ENCODE assay signal across 18 cellular contexts in genomic region chr7:139526578-139527544, GRCh38. TPM values are rescaled to one million over a fixed set of nuclear protein-coding genes. Genes with fewer than 3 reads are reported as not detected.
DNase-seq lines count a peak whose midpoint lies in the region; ATAC-seq and TF ChIP-seq lines count a peak whose summit lies in the region.
"Had no signal": no experiment of that assay in that cellular context is flagged by ENCODE, and none has a peak within 500 bp of the region (broad histone marks: within the 10 kb centered on the region; RNA-seq: fewer than 3 reads in every experiment).

No MANE protein-coding gene starts in this region.

- H3K4me1 ChIP-seq in CD8-positive, alpha-beta memory T cell (ENCODE audit: insufficient read depth, low read length): no peaks in the 10 kb centered on the region

- peak overlapping the region; percentile 64 for H3K27ac Mint-ChIP-seq in activated T-helper 17 cell treated with anti-CD3 and anti-CD28 coated beads, Interleukin-2, amount 50 U/mL, for 72 hours
- H3K27ac Mint-ChIP-seq in CD8-positive, alpha-beta memory T cell: peak overlapping the region in 1 of 8 donors; percentile 62
- H3K27ac Mint-ChIP-seq in activated naive CD8-positive, alpha-beta T cell treated with anti-CD3 and anti-CD28 coated beads for 36 hours: no peak overlapping the region
- H3K27ac Mint-ChIP-seq: activated CD8-positive, alpha-beta memory T cell treated with anti-CD3 and anti-CD28 coated beads, Interleukin-2, amount 10 ng/mL, durations not matched to agents 7 days and 5 days; activated naive CD8-positive, alpha-beta T cell; CD4-positive, alpha-beta T cell had no signal

- no peaks in the 10 kb centered on the region for H3K9me3 ChIP-seq in AG04450 (ENCODE audit: control insufficient read depth, insufficient read depth, low read length)
- H3K9me3 ChIP-seq in CD8-positive, alpha-beta memory T cell (ENCODE audit: low read length): no peaks in the 10 kb centered on the region
- H3K9me3 ChIP-seq: gastroesophageal sphincter had no signal

- H3K36me3 ChIP-seq in CD8-positive, alpha-beta memory T cell (ENCODE audit: insufficient read depth, low read length): no peaks in the 10 kb centered on the region
- H3K36me3 ChIP-seq: gastroesophageal sphincter had no signal

- POLR2A ChIA-PET in AG04450 (lab: Yijun Ruan, JAX): no interaction called here
- POLR2A ChIA-PET in CD8-positive, alpha-beta memory T cell (lab: Charles Lee): no interaction called here

- H3K4me1 Mint-ChIP-seq in activated T-helper 17 cell treated with anti-CD3 and anti-CD28 coated beads, Interleukin-2, amount 50 U/mL, for 72 hours: no peaks in the 10 kb centered on the region
- peaks cover 2 to 7% (median 6%) of the 10 kb centered on the region in 3 donors for H3K4me1 Mint-ChIP-seq in CD8-positive, alpha-beta memory T cell
- H3K4me1 Mint-ChIP-seq in activated naive CD8-positive, alpha-beta T cell treated with anti-CD3 and anti-CD28 coated beads for 36 hours: peaks cover 5% of the 10 kb centered on the region

- H3K27me3 Mint-ChIP-seq in activated T-helper 17 cell treated with anti-CD3 and anti-CD28 coated beads, Interleukin-2, amount 50 U/mL, for 72 hours: peaks cover 33% of the 10 kb centered on the region
- peaks cover 29 to 60% of the 10 kb centered on the region in 2 donors for H3K27me3 Mint-ChIP-seq in CD8-positive, alpha-beta memory T cell
- peaks cover 43% of the 10 kb centered on the region for H3K27me3 Mint-ChIP-seq in activated naive CD8-positive, alpha-beta T cell treated with anti-CD3 and anti-CD28 coated beads for 36 hours

- H3K4me3 ChIP-seq in AG04450 (ENCODE audit: low read depth, low read length): no peak overlapping the region
- H3K4me3 ChIP-seq in foreskin fibroblast (ENCODE audit: low read depth in 1 of 2, low read length in 2 of 2): no peak overlapping the region
- H3K4me3 ChIP-seq in CD8-positive, alpha-beta memory T cell (ENCODE audit: low read length): no peak overlapping the region
- H3K4me3 ChIP-seq: gastroesophageal sphincter had no signal

- CTCF ChIA-PET in AG04450 (lab: Charles Lee): no interaction called here
- CTCF ChIA-PET in CD8-positive, alpha-beta memory T cell (lab: Charles Lee): interaction anchor here (0.6 kb wide), 1 partner anchor 10 kb away, joined by 3 read pairs; no protein-coding TSS in a partner anchor

- peaks cover 30% of the 10 kb centered on the region for H3K27me3 ChIP-seq in AG04450 (ENCODE audit: control insufficient read depth, insufficient read depth, low read length)
- peaks cover 9% of the 10 kb centered on the region for H3K27me3 ChIP-seq in CD8-positive, alpha-beta memory T cell (ENCODE audit: insufficient read depth, low read length, poor library complexity, severe bottlenecking)

- H3K27ac ChIP-seq in AG04450 (ENCODE audit: low read depth, low read length): peak overlapping the region; percentile 82
- H3K27ac ChIP-seq in CD8-positive, alpha-beta memory T cell (ENCODE audit: low read depth, low read length): no peak overlapping the region
- H3K27ac ChIP-seq: gastroesophageal sphincter had no signal

- TF ChIP-seq CTCF in AG04450 (IDR thresholded peaks at IDR 0.05; ENCODE audit: low read depth, low read length) (no peak), foreskin fibroblast (IDR thresholded peaks at IDR 0.05; ENCODE audit: low read depth, low read length) (no peak)

- DNase-seq in AG04450 (ENCODE audit: low read depth, low spot score) (peak; percentile 78), H4 (ENCODE audit: low spot score) (peak; percentile 80), foreskin fibroblast (peak; percentile 38 to 61)
- DNase-seq in CD8-positive, alpha-beta memory T cell: no peak
- DNase-seq in activated naive CD8-positive, alpha-beta T cell treated with anti-CD3 and anti-CD28 coated beads for 36 hours: no peak
- DNase-seq: activated CD8-positive, alpha-beta memory T cell treated with anti-CD3 and anti-CD28 coated beads, Interleukin-2, amount 10 ng/mL, durations not matched to agents 7 days and 5 days; CD4-positive, alpha-beta T cell; cortex of kidney; kidney; NCI-H1092 treated with DMSO at 0.1 percent for 48 hours; NCI-H526; stimulated activated CD4-positive, alpha-beta T cell treated with anti-CD3 and anti-CD28 coated beads, Interleukin-4, amount 100 ng/mL, for 4 hours; stimulated activated naive CD4-positive, alpha-beta T cell had no signal

- no peaks in the 10 kb centered on the region for H3K9me3 Mint-ChIP-seq in activated T-helper 17 cell treated with anti-CD3 and anti-CD28 coated beads, Interleukin-2, amount 50 U/mL, for 72 hours
- no peaks in the 10 kb centered on the region for H3K9me3 Mint-ChIP-seq in CD8-positive, alpha-beta memory T cell
- peaks cover 2% of the 10 kb centered on the region for H3K9me3 Mint-ChIP-seq in activated naive CD8-positive, alpha-beta T cell treated with anti-CD3 and anti-CD28 coated beads for 36 hours
- H3K9me3 Mint-ChIP-seq: CD4-positive, alpha-beta T cell had no signal

- H3K4me3 Mint-ChIP-seq in activated T-helper 17 cell treated with anti-CD3 and anti-CD28 coated beads, Interleukin-2, amount 50 U/mL, for 72 hours: no peak overlapping the region
- H3K4me3 Mint-ChIP-seq in CD8-positive, alpha-beta memory T cell: peak overlapping the region in 1 of 7 donors; percentile 11
- H3K4me3 Mint-ChIP-seq in activated naive CD8-positive, alpha-beta T cell treated with anti-CD3 and anti-CD28 coated beads for 36 hours: no peak overlapping the region
- H3K4me3 Mint-ChIP-seq: activated CD8-positive, alpha-beta memory T cell treated with anti-CD3 and anti-CD28 coated beads, Interleukin-2, amount 10 ng/mL, durations not matched to agents 7 days and 5 days; activated naive CD8-positive, alpha-beta T cell; CD4-positive, alpha-beta T cell had no signal

- peak; percentile 47 for ATAC-seq in activated T-helper 17 cell treated with anti-CD3 and anti-CD28 coated beads, Interleukin-2, amount 50 U/mL, for 72 hours (replicated peaks)
- ATAC-seq in GM18867 (IDR thresholded peaks at IDR 0.05; ENCODE audit: unreplicated experiment) (no peak), GM21515 (IDR thresholded peaks at IDR 0.05; ENCODE audit: unreplicated experiment) (no peak)
- ATAC-seq: activated CD8-positive, alpha-beta memory T cell treated with anti-CD3 and anti-CD28 coated beads, Interleukin-2, amount 10 ng/mL, durations not matched to agents 7 days and 5 days; gastroesophageal sphincter had no signal

- H3K36me3 Mint-ChIP-seq in activated T-helper 17 cell treated with anti-CD3 and anti-CD28 coated beads, Interleukin-2, amount 50 U/mL, for 72 hours (ENCODE audit: low read depth): no peaks in the 10 kb centered on the region
- H3K36me3 Mint-ChIP-seq in CD8-positive, alpha-beta memory T cell: no peaks in the 10 kb centered on the region
- H3K36me3 Mint-ChIP-seq in activated naive CD8-positive, alpha-beta T cell treated with anti-CD3 and anti-CD28 coated beads for 36 hours: no peaks in the 10 kb centered on the region
- H3K36me3 Mint-ChIP-seq: activated CD8-positive, alpha-beta memory T cell treated with anti-CD3 and anti-CD28 coated beads, Interleukin-2, amount 10 ng/mL, durations not matched to agents 7 days and 5 days had no signal

RNA-seq across cellular contexts. Expression of gene CLEC2L, which starts 3.4 kb away (rescaled TPM):
- polyA plus RNA-seq in AG04450 (2011; rRNA removed): not detected in 2 replicates
- not detected in 2 replicates for polyA minus RNA-seq in AG04450 (2011; rRNA and poly(A)+ RNA removed)
- 0.08 TPM in 1 of 2 replicates, not detected in the other for total RNA-seq in H4 (2014; rRNA removed; shearing (Covaris generic))
- not detected for total RNA-seq in activated T-helper 17 cell treated with anti-CD3 and anti-CD28 coated beads, Interleukin-2, amount 50 U/mL, for 72 hours
- total RNA-seq in CD8-positive, alpha-beta memory T cell: not detected
- polyA plus RNA-seq in CD8-positive, alpha-beta memory T cell: not detected
- not detected for total RNA-seq in activated naive CD8-positive, alpha-beta T cell treated with anti-CD3 and anti-CD28 coated beads for 36 hours
- total RNA-seq: activated CD8-positive, alpha-beta memory T cell treated with anti-CD3 and anti-CD28 coated beads, Interleukin-2, amount 10 ng/mL, durations not matched to agents 7 days and 5 days; CD4-positive, alpha-beta T cell; kidney had no signal

RNA-seq across cellular contexts. Expression of gene KLRG2, which starts 43.4 kb away (rescaled TPM):
- not detected in 2 replicates for polyA plus RNA-seq in AG04450 (2011; rRNA removed)
- not detected in 2 replicates for polyA minus RNA-seq in AG04450 (2011; rRNA and poly(A)+ RNA removed)
- not detected in 2 replicates for total RNA-seq in H4 (2014; rRNA removed; shearing (Covaris generic))
- not detected for total RNA-seq in activated T-helper 17 cell treated with anti-CD3 and anti-CD28 coated beads, Interleukin-2, amount 50 U/mL, for 72 hours
- total RNA-seq in CD8-positive, alpha-beta memory T cell: under 1 TPM; 0.24 to 0.38 TPM
- not detected for polyA plus RNA-seq in CD8-positive, alpha-beta memory T cell
- under 1 TPM; 0.88 to 0.99 TPM for total RNA-seq in activated naive CD8-positive, alpha-beta T cell treated with anti-CD3 and anti-CD28 coated beads for 36 hours
- total RNA-seq: CD4-positive, alpha-beta T cell had no signal

Comparison
In these comparisons a context has a peak if more than half of its experiments do, and no peak if none do; other contexts are left out.
1. DNase-seq: peak in AG04450 (single experiment), H4 (single experiment) and foreskin fibroblast (2 of 2); none in CD8-positive, alpha-beta memory T cell (0 of 5) and activated naive CD8-positive, alpha-beta T cell treated with anti-CD3 and anti-CD28 coated beads for 36 hours (single experiment).